In genomic region chr5:170332058-170332457, GRCh38 we compare ENCODE assay signal across 1 cellular context.
TF ChIP-seq lines count a peak whose summit lies in the region.

No MANE protein-coding gene starts in this region.

TF ChIP-seq in WTC11, 78 proteins besides CTCF, POLR2A, EP300 and RAD21 (continued from another document):
- TF ChIP-seq, protein P1, sequence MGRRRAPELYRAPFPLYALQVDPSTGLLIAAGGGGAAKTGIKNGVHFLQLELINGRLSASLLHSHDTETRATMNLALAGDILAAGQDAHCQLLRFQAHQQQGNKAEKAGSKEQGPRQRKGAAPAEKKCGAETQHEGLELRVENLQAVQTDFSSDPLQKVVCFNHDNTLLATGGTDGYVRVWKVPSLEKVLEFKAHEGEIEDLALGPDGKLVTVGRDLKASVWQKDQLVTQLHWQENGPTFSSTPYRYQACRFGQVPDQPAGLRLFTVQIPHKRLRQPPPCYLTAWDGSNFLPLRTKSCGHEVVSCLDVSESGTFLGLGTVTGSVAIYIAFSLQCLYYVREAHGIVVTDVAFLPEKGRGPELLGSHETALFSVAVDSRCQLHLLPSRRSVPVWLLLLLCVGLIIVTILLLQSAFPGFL (CRISPR knock-in tag; IDR thresholded peaks at IDR 0.05; ENCODE audit: borderline replicate concordance): no peak
- TF ChIP-seq CBFB (CRISPR knock-in tag; IDR thresholded peaks at IDR 0.05; ENCODE audit: low read depth): no peak
- TF ChIP-seq GABPB1 (CRISPR knock-in tag; IDR thresholded peaks at IDR 0.05): no peak
- TF ChIP-seq, protein P2, sequence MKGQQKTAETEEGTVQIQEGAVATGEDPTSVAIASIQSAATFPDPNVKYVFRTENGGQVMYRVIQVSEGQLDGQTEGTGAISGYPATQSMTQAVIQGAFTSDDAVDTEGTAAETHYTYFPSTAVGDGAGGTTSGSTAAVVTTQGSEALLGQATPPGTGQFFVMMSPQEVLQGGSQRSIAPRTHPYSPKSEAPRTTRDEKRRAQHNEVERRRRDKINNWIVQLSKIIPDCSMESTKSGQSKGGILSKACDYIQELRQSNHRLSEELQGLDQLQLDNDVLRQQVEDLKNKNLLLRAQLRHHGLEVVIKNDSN (CRISPR knock-in tag; IDR thresholded peaks at IDR 0.05): no peak
- TF ChIP-seq AR (CRISPR knock-in tag; IDR thresholded peaks at IDR 0.05): no peak
- no peak for TF ChIP-seq ZNF263 (CRISPR knock-in tag; IDR thresholded peaks at IDR 0.05; ENCODE audit: low read depth)
- TF ChIP-seq, protein P3, sequence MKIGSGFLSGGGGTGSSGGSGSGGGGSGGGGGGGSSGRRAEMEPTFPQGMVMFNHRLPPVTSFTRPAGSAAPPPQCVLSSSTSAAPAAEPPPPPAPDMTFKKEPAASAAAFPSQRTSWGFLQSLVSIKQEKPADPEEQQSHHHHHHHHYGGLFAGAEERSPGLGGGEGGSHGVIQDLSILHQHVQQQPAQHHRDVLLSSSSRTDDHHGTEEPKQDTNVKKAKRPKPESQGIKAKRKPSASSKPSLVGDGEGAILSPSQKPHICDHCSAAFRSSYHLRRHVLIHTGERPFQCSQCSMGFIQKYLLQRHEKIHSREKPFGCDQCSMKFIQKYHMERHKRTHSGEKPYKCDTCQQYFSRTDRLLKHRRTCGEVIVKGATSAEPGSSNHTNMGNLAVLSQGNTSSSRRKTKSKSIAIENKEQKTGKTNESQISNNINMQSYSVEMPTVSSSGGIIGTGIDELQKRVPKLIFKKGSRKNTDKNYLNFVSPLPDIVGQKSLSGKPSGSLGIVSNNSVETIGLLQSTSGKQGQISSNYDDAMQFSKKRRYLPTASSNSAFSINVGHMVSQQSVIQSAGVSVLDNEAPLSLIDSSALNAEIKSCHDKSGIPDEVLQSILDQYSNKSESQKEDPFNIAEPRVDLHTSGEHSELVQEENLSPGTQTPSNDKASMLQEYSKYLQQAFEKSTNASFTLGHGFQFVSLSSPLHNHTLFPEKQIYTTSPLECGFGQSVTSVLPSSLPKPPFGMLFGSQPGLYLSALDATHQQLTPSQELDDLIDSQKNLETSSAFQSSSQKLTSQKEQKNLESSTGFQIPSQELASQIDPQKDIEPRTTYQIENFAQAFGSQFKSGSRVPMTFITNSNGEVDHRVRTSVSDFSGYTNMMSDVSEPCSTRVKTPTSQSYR (CRISPR knock-in tag; IDR thresholded peaks at IDR 0.05): no peak
- TF ChIP-seq ELF4 (CRISPR knock-in tag; IDR thresholded peaks at IDR 0.05; ENCODE audit: low read depth): no peak
- TF ChIP-seq ATF1 (CRISPR knock-in tag; IDR thresholded peaks at IDR 0.05): no peak
- no peak for TF ChIP-seq IRF2 (CRISPR knock-in tag; IDR thresholded peaks at IDR 0.05; ENCODE audit: borderline replicate concordance, low read depth)
